ENCODE assay signal across 14 cellular contexts in the genomic region with DNA sequence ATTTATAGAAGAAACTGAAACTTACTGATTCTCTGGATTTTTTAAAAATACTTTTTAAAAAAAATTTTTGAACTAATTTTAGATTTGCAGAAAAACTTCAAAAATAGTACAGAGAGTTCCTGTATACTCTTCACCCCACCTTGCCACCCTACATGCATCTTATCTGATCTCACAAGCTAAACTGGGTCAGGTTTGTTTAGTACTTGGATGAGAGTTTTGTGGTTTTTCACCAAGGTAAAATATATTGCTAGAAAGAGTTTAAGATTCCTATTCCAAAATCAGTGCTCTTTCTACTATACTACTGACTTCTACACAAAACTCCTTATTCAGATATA.
DNase-seq lines count a peak whose midpoint lies in the region; ATAC-seq lines count a peak whose summit lies in the region.
"Had no signal": no experiment of that assay in that cellular context is flagged by ENCODE, and none has a peak within 500 bp of the region (broad histone marks: within the 10 kb centered on the region; RNA-seq: fewer than 3 reads in every experiment).

No MANE protein-coding gene starts in this region.

- H3K4me1 Mint-ChIP-seq in T-cell = peaks cover 33 to 50% (median 33%) of the 10 kb centered on the region in 3 donors
- H3K4me1 Mint-ChIP-seq in stimulated activated effector memory CD8-positive, alpha-beta T cell treated with anti-CD3 and anti-CD28 coated beads, Interleukin-12 subunit alpha, Interleukin-12 subunit beta, amount 100 ng/mL, for 72 hours = peaks cover 24% of the 10 kb centered on the region

- no peak for DNase-seq in activated naive CD4-positive, alpha-beta T cell treated with anti-CD3 and anti-CD28 coated beads, Interleukin-2, amount 50 U/mL, for 72 hours (ENCODE audit: low spot score in 2 of 2)
- DNase-seq in activated naive CD4-positive, alpha-beta T cell treated with anti-CD3 and anti-CD28 coated beads, Interleukin-2, amount 50 U/mL, for 16 hours = no peak
- DNase-seq in T-cell (peak in 20 of 34 experiments; percentile 5 to 50 (median 18)), MV-4-11 (lab: John Stamatoyannopoulos, UW) (no peak), hippocampal formation (lab: John Stamatoyannopoulos, UW) (no peak)
- DNase-seq in stimulated activated effector memory CD8-positive, alpha-beta T cell treated with anti-CD3 and anti-CD28 coated beads, Interleukin-12 subunit alpha, Interleukin-12 subunit beta, amount 100 ng/mL, for 72 hours (ENCODE audit: low spot score in 2 of 2) = no peak
- DNase-seq: adrenal gland, DMS153, head of caudate nucleus, NCI-H1417 treated with DMSO at 0.1 percent for 48 hours, NCI-H2227 treated with DMSO at 0.1 percent for 48 hours had no signal

- POLR2A ChIA-PET in T-cell (lab: Charles Lee) = interaction anchor here in 1 of 2 donors (0.6 to 0.7 kb wide), 2 partner anchors 44 to 343 kb away, joined by 3 read pairs; no protein-coding TSS in a partner anchor

- CTCF ChIA-PET in T-cell (lab: Charles Lee) = interaction anchor here in 1 of 2 donors (0.7 to 1.0 kb wide), 4 partner anchors 52 to 737 kb away, joined by 3 to 4 read pairs (median 4); a partner anchor contains a TSS

- peaks cover 9 to 14% of the 10 kb centered on the region in 2 donors for H3K36me3 Mint-ChIP-seq in activated naive CD4-positive, alpha-beta T cell treated with anti-CD3 and anti-CD28 coated beads, Interleukin-2, amount 50 U/mL, for 72 hours
- H3K36me3 Mint-ChIP-seq in T-cell = peaks cover 8% of the 10 kb centered on the region
- H3K36me3 Mint-ChIP-seq in stimulated activated effector memory CD8-positive, alpha-beta T cell treated with anti-CD3 and anti-CD28 coated beads, Interleukin-12 subunit alpha, Interleukin-12 subunit beta, amount 100 ng/mL, for 72 hours = no peaks in the 10 kb centered on the region

- peak; percentile 51 to 69 for ATAC-seq in activated naive CD4-positive, alpha-beta T cell treated with anti-CD3 and anti-CD28 coated beads, Interleukin-2, amount 50 U/mL, for 72 hours
- ATAC-seq in HG02623 (IDR thresholded peaks at IDR 0.05; ENCODE audit: unreplicated experiment) (peak; percentile 78), T-cell (replicated peaks in 1 of 4) (peak; percentile 82 to 93 (median 88)), GM18858 (IDR thresholded peaks at IDR 0.05; ENCODE audit: unreplicated experiment) (no peak)
- ATAC-seq in stimulated activated effector memory CD8-positive, alpha-beta T cell treated with anti-CD3 and anti-CD28 coated beads, Interleukin-12 subunit alpha, Interleukin-12 subunit beta, amount 100 ng/mL, for 72 hours = peak; percentile 88
- ATAC-seq: esophagus mucosa had no signal

- peak overlapping the region in 1 of 2 donors; percentile 32 for H3K27ac Mint-ChIP-seq in activated naive CD4-positive, alpha-beta T cell treated with anti-CD3 and anti-CD28 coated beads, Interleukin-2, amount 50 U/mL, for 72 hours
- H3K27ac Mint-ChIP-seq in T-cell = peak overlapping the region in 1 of 2 donors; percentile 69
- H3K27ac Mint-ChIP-seq in stimulated activated effector memory CD8-positive, alpha-beta T cell treated with anti-CD3 and anti-CD28 coated beads, Interleukin-12 subunit alpha, Interleukin-12 subunit beta, amount 100 ng/mL, for 72 hours = peak overlapping the region; percentile 69

- no peaks in the 10 kb centered on the region for H3K27me3 Mint-ChIP-seq in T-cell

- H3K9me3 Mint-ChIP-seq in activated naive CD4-positive, alpha-beta T cell treated with anti-CD3 and anti-CD28 coated beads, Interleukin-2, amount 50 U/mL, for 72 hours = peaks cover 8 to 12% of the 10 kb centered on the region in 2 donors
- peaks cover 3 to 8% (median 4%) of the 10 kb centered on the region in 3 donors for H3K9me3 Mint-ChIP-seq in T-cell
- H3K9me3 Mint-ChIP-seq in stimulated activated effector memory CD8-positive, alpha-beta T cell treated with anti-CD3 and anti-CD28 coated beads, Interleukin-12 subunit alpha, Interleukin-12 subunit beta, amount 100 ng/mL, for 72 hours = peaks cover 6% of the 10 kb centered on the region

- H3K4me3 Mint-ChIP-seq in T-cell = peak overlapping the region in 1 of 3 donors; percentile 1
- H3K4me3 Mint-ChIP-seq in stimulated activated effector memory CD8-positive, alpha-beta T cell treated with anti-CD3 and anti-CD28 coated beads, Interleukin-12 subunit alpha, Interleukin-12 subunit beta, amount 100 ng/mL, for 72 hours = peak overlapping the region; percentile 8

Comparison
In these comparisons a context has a peak if more than half of its experiments do, and no peak if none do; other contexts are left out.
1. DNase-seq: peak in T-cell (20 of 34); none in activated naive CD4-positive, alpha-beta T cell treated with anti-CD3 and anti-CD28 coated beads, Interleukin-2, amount 50 U/mL, for 72 hours (0 of 2), activated naive CD4-positive, alpha-beta T cell treated with anti-CD3 and anti-CD28 coated beads, Interleukin-2, amount 50 U/mL, for 16 hours (single experiment), stimulated activated effector memory CD8-positive, alpha-beta T cell treated with anti-CD3 and anti-CD28 coated beads, Interleukin-12 subunit alpha, Interleukin-12 subunit beta, amount 100 ng/mL, for 72 hours (0 of 2), MV-4-11 (single experiment) and hippocampal formation (0 of 2).